In genomic region chr17:62966426-62967110, GRCh38 we compare ENCODE assay signal across 8 cellular contexts. TPM values are rescaled to one million over a fixed set of nuclear protein-coding genes. Genes with fewer than 3 reads are reported as not detected.
DNase-seq lines count a peak whose midpoint lies in the region; ATAC-seq and TF ChIP-seq lines count a peak whose summit lies in the region.

No MANE protein-coding gene starts in this region.

- TF ChIP-seq POLR2A in lower leg skin (IDR thresholded peaks at IDR 0.05), result no peak

- peak overlapping the region; percentile 87 for H3K4me3 ChIP-seq in choroid plexus epithelial cell (ENCODE audit: low read depth, low read length)
- peak overlapping the region; percentile 91 for H3K4me3 ChIP-seq in lower leg skin (ENCODE audit: low read depth, poor library complexity, severe bottlenecking)

- DNase-seq in NCI-H510A treated with DMSO at 0.1 percent for 48 hours (lab: John Stamatoyannopoulos, UW) (peak; percentile 43), NCI-H510A (lab: John Stamatoyannopoulos, UW) (no peak), choroid plexus epithelial cell (ENCODE audit: low read depth) (peak; percentile 48), lower leg skin (ENCODE audit: low spot score in 2 of 2) (peak; percentile 16 to 90), NCI-H2081 treated with DMSO at 0.1 percent for 48 hours (lab: John Stamatoyannopoulos, UW) (no peak)
- peak; percentile 27 for DNase-seq in stimulated activated CD8-positive, alpha-beta memory T cell treated with anti-CD3 and anti-CD28 coated beads, Interleukin-12 subunit alpha, Interleukin-12 subunit beta, amount 100 ng/mL, for 1 hour (ENCODE audit: low read depth)

- peak overlapping the region; percentile 79 for H3K27ac ChIP-seq in VCaP

- ATAC-seq in HG03432 (IDR thresholded peaks at IDR 0.05; ENCODE audit: unreplicated experiment), result peak; percentile 49

- no peak; the same call in 1 of the 2 replicates for TF ChIP-seq CTCF in VCaP (conservative IDR thresholded peaks at IDR 0.05)
- no peak for TF ChIP-seq CTCF in choroid plexus epithelial cell (conservative IDR thresholded peaks at IDR 0.05; ENCODE audit: low read depth, low read length)
- no peak for TF ChIP-seq CTCF in lower leg skin (IDR thresholded peaks at IDR 0.05)

- intact Hi-C loops in lower leg skin (cut with DNase I; ENCODE audit: low total_unique reads), result loop anchor here (5.0 kb wide), 1 partner anchor 264 kb away; no protein-coding TSS in a partner anchor

- 0% methylated on average over 31 to 32 of the region's 76 CpGs for WGBS in lower leg skin, 2 donors

RNA-seq across cellular contexts. Expression of gene TANC2, which starts 0.5 kb away (rescaled TPM):
- total RNA-seq in lower leg skin, result 10 to 100 TPM; 20.1 to 33.3 (median 24.2) TPM

Comparison
In these comparisons a context has a peak if more than half of its experiments do, and no peak if none do; other contexts are left out.
1. DNase-seq: peak in NCI-H510A treated with DMSO at 0.1 percent for 48 hours (single experiment), choroid plexus epithelial cell (single experiment), lower leg skin (2 of 2) and stimulated activated CD8-positive, alpha-beta memory T cell treated with anti-CD3 and anti-CD28 coated beads, Interleukin-12 subunit alpha, Interleukin-12 subunit beta, amount 100 ng/mL, for 1 hour (single experiment); none in NCI-H510A (single experiment) and NCI-H2081 treated with DMSO at 0.1 percent for 48 hours (single experiment).